ENCODE assay signal across 1 cellular context in genomic region chr9:128213746-128214497, GRCh38.
TF ChIP-seq lines count a peak whose summit lies in the region.

No MANE protein-coding gene starts in this region.

TF ChIP-seq in HCT116, 20 proteins besides CTCF, POLR2A, EP300 and RAD21 (continued from another document):
- no peak for TF ChIP-seq ZNF274 (IDR thresholded peaks at IDR 0.05; ENCODE audit: low read depth, low read length)
- TF ChIP-seq SRF (IDR thresholded peaks at IDR 0.05; ENCODE audit: low read depth): no peak
- no peak for TF ChIP-seq JUND (IDR thresholded peaks at IDR 0.05)
- TF ChIP-seq, protein P1, sequence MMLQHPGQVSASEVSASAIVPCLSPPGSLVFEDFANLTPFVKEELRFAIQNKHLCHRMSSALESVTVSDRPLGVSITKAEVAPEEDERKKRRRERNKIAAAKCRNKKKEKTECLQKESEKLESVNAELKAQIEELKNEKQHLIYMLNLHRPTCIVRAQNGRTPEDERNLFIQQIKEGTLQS (IDR thresholded peaks at IDR 0.05): no peak
- no peak for TF ChIP-seq EGR1 (IDR thresholded peaks at IDR 0.05; ENCODE audit: low read depth)
- TF ChIP-seq CEBPB (IDR thresholded peaks at IDR 0.05; ENCODE audit: low read depth): no peak
- no peak for TF ChIP-seq ZFX (IDR thresholded peaks at IDR 0.05)
- TF ChIP-seq, protein P2, sequence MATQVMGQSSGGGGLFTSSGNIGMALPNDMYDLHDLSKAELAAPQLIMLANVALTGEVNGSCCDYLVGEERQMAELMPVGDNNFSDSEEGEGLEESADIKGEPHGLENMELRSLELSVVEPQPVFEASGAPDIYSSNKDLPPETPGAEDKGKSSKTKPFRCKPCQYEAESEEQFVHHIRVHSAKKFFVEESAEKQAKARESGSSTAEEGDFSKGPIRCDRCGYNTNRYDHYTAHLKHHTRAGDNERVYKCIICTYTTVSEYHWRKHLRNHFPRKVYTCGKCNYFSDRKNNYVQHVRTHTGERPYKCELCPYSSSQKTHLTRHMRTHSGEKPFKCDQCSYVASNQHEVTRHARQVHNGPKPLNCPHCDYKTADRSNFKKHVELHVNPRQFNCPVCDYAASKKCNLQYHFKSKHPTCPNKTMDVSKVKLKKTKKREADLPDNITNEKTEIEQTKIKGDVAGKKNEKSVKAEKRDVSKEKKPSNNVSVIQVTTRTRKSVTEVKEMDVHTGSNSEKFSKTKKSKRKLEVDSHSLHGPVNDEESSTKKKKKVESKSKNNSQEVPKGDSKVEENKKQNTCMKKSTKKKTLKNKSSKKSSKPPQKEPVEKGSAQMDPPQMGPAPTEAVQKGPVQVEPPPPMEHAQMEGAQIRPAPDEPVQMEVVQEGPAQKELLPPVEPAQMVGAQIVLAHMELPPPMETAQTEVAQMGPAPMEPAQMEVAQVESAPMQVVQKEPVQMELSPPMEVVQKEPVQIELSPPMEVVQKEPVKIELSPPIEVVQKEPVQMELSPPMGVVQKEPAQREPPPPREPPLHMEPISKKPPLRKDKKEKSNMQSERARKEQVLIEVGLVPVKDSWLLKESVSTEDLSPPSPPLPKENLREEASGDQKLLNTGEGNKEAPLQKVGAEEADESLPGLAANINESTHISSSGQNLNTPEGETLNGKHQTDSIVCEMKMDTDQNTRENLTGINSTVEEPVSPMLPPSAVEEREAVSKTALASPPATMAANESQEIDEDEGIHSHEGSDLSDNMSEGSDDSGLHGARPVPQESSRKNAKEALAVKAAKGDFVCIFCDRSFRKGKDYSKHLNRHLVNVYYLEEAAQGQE (IDR thresholded peaks at IDR 0.05; ENCODE audit: low read depth): no peak
- no peak for TF ChIP-seq POLR2AphosphoS5 (IDR thresholded peaks at IDR 0.05; ENCODE audit: low read depth, low read length)
